In the genomic region with DNA sequence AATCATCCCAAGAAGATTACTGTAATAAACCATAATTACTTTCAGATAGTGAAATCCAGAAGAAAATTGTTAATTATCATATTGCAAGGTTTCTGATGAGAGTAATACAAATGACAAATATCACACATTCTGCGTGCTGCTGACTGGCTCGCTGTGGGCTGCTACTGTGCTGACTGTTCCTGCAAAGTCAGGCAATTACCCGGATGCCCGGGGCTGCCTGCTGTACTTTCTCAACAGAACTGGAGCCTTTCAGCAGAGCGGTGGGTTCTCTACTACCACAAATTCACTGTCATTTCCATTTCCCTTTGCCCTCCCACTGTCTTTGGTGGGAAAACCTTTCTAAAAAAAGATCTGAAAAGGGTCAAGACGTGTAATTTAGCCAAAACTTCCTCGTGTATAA, we compare ENCODE assay signal across 23 cellular contexts.
"Had no signal": no experiment of that assay in that cellular context is flagged by ENCODE, and none has a peak within 500 bp of the region (broad histone marks: within the 10 kb centered on the region; RNA-seq: fewer than 3 reads in every experiment).

No MANE protein-coding gene starts in this region.

- H3K9me3 ChIP-seq: left ventricle myocardium inferior, lower lobe of right lung, right atrium auricular region, sigmoid colon, stomach, thoracic aorta, transverse colon had no signal

- H3K27ac ChIP-seq: coronary artery, hepatocyte, left ventricle myocardium inferior, lower lobe of right lung, right atrium auricular region, sigmoid colon, stomach, transverse colon had no signal

- H3K4me1 ChIP-seq: lower lobe of right lung, sigmoid colon, stomach, transverse colon had no signal

- H3K27ac Mint-ChIP-seq: mesothelial cell of epicardium had no signal

- H3K4me3 Mint-ChIP-seq: memory B cell, mesothelial cell of epicardium, natural killer cell, neural crest cell had no signal

- H3K9me3 Mint-ChIP-seq: memory B cell, mesothelial cell of epicardium, natural killer cell had no signal

- H3K4me1 Mint-ChIP-seq: natural killer cell, neural crest cell had no signal

- ATAC-seq: left cardiac atrium, lower lobe of right lung, natural killer cell had no signal

- H3K4me3 ChIP-seq: coronary artery, hepatocyte, left ventricle myocardium inferior, lower lobe of right lung, right atrium auricular region, sigmoid colon, skin epidermis, stomach, thoracic aorta, transverse colon had no signal

- DNase-seq: effector CD4-positive, alpha-beta T cell; foreskin melanocyte; kidney; left cardiac atrium; left ventricle myocardium inferior; lower lobe of right lung; natural killer cell; sigmoid colon; stimulated activated CD4-positive, alpha-beta T cell treated with anti-CD3 and anti-CD28 coated beads, Interleukin-12 subunit alpha, Interleukin-12 subunit beta, amount 100 ng/mL, for 4 hours; stimulated activated CD4-positive, alpha-beta T cell treated with anti-CD3 and anti-CD28 coated beads, Interleukin-4, amount 100 ng/mL, for 1 hour; stimulated activated CD8-positive, alpha-beta memory T cell treated with anti-CD3 and anti-CD28 coated beads, Interleukin-4, amount 100 ng/mL, for 48 hours; stimulated activated naive CD4-positive, alpha-beta T cell; stomach; substantia nigra; transverse colon had no signal

- H3K27me3 ChIP-seq: hepatocyte, right atrium auricular region, sigmoid colon, stomach, transverse colon had no signal

- H3K27me3 Mint-ChIP-seq: memory B cell had no signal
